ENCODE assay signal across 8 cellular contexts in the genomic region with DNA sequence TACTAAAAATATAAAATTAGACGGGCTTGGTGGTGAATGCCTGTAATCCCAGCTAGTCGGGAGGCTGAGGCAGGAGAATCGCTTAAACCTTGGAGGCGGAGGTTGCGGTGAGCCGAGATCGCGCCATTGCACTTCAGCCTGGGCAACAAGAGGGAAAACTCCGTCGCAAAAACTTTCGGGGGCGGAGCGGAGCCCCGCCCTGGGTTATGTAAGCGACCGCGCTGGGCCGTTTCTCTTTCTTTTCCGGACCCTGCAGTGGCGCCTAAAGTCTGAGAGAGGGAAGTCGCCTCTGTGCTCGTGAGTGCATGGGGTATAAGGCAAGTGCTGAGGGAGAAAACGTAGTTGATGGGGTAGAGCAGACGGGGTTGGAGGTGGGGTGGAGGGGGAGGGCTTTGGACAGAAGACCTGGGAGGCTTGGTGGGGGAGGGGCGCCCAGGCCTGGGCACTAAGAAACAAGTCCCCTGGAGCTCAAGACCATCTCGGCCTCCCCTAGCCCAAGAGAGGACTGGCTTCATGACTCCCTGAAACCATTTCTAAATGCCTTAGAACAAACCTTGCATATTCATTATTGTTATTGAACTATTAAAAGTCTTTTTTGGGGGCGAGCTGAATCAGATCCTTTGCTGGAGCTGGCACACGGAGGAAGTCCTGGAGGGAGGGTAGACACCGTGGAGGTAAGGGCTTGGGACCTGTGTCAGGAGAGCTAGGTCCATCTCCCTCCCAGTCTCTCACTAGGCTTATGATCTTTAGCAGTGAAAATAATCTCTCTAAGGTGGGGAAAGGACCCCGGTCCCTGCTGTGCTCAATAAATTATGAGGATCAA. TPM values are rescaled to one million over a fixed set of nuclear protein-coding genes. Genes with fewer than 3 reads are reported as not detected.
DNase-seq lines count a peak whose midpoint lies in the region; ATAC-seq, FAIRE-seq and TF ChIP-seq lines count a peak whose summit lies in the region.

No MANE protein-coding gene starts in this region.

- ATAC-seq in HG03196 (IDR thresholded peaks at IDR 0.05; ENCODE audit: unreplicated experiment): peak; percentile 37
- ATAC-seq in T-helper 17 cell: peak; percentile 62

- H3K27ac Mint-ChIP-seq in T-helper 17 cell (peak overlapping the region; percentile 97), astrocyte (ENCODE audit: unreplicated experiment) (peak overlapping the region; percentile 80)

- H3K4me3 Mint-ChIP-seq in T-helper 17 cell (peak overlapping the region; percentile 91), astrocyte (ENCODE audit: unreplicated experiment) (peak overlapping the region; percentile 99)

- H3K36me3 ChIP-seq in astrocyte (ENCODE audit: insufficient read depth, low read length) (no peaks in the 10 kb centered on the region), iPS DF 6.9 (ENCODE audit: control insufficient read depth, insufficient read depth, low read length) (no peaks in the 10 kb centered on the region), skeletal muscle tissue (ENCODE audit: control insufficient read depth in 3 of 3, insufficient read depth in 3 of 3, low read length in 3 of 3) (no peaks in the 10 kb centered on the region)

- no peaks in the 10 kb centered on the region for H3K9me3 ChIP-seq in T-helper 17 cell (ENCODE audit: control insufficient read depth, low read length, poor library complexity, severe bottlenecking)
- no peaks in the 10 kb centered on the region for H3K9me3 ChIP-seq in astrocyte (ENCODE audit: insufficient read depth, low read depth, low read length)
- H3K9me3 ChIP-seq in iPS DF 6.9 (ENCODE audit: control insufficient read depth, insufficient read depth, low read length): no peaks in the 10 kb centered on the region
- H3K9me3 ChIP-seq in skeletal muscle tissue (ENCODE audit: control insufficient read depth in 3 of 3, low read length in 3 of 3): no peaks in the 10 kb centered on the region

- no peak for TF ChIP-seq CTCF in astrocyte (IDR thresholded peaks at IDR 0.05; ENCODE audit: insufficient read depth, low read depth, low read length)

- no CpG with 5 or more reads among the region's 30 CpGs for WGBS in iPS DF 6.9 (ENCODE audit: insufficient coverage, insufficient read length)

- FAIRE-seq in astrocyte (lab: Jason Lieb, UNC): no peak

- peaks cover 34% of the 10 kb centered on the region for H4K20me1 ChIP-seq in astrocyte (ENCODE audit: insufficient read depth, low read length)

- peaks cover 26% of the 10 kb centered on the region for H3K4me1 ChIP-seq in astrocyte (ENCODE audit: insufficient read depth, low read length)
- 0 out of 2 replicates have a peak, but pooled peaks cover 1% of the 10 kb centered on the region for H3K4me1 ChIP-seq in iPS DF 6.9 (ENCODE audit: control insufficient read depth, insufficient read depth, low read length)
- peaks cover 24 to 51% (median 25%) of the 10 kb centered on the region in 3 donors for H3K4me1 ChIP-seq in skeletal muscle tissue (ENCODE audit: control insufficient read depth in 3 of 3, insufficient read depth in 3 of 3, low read length in 3 of 3)

- H3K9me3 Mint-ChIP-seq in astrocyte (ENCODE audit: unreplicated experiment): no peaks in the 10 kb centered on the region

- peak overlapping the region; percentile 97 for H3K4me2 ChIP-seq in astrocyte (ENCODE audit: low read length)

- H3K4me3 ChIP-seq in astrocyte (ENCODE audit: insufficient read depth, low read depth, low read length) (peak overlapping the region; percentile 93), iPS DF 6.9 (ENCODE audit: low read length) (peak overlapping the region; percentile 51; the same call in 1 of the 2 replicates), skeletal muscle tissue (ENCODE audit: low read length in 3 of 3) (peak overlapping the region; percentile 84 to 87 (median 86))

- H3K79me2 ChIP-seq in astrocyte (ENCODE audit: insufficient read depth, low read length): peaks cover 55% of the 10 kb centered on the region

- H3K4me1 Mint-ChIP-seq in T-helper 17 cell (peaks cover 58% of the 10 kb centered on the region), astrocyte (ENCODE audit: low read depth, unreplicated experiment) (peaks cover 27% of the 10 kb centered on the region)

- H3K27me3 ChIP-seq in astrocyte (ENCODE audit: insufficient read depth, low read length): no peaks in the 10 kb centered on the region
- H3K27me3 ChIP-seq in iPS DF 6.9 (ENCODE audit: control insufficient read depth, insufficient read depth, low read length): no peaks in the 10 kb centered on the region; the same call in 1 of the 2 replicates
- H3K27me3 ChIP-seq in skeletal muscle tissue (ENCODE audit: control insufficient read depth in 3 of 3, insufficient read depth in 3 of 3, low read length in 3 of 3): peaks cover 0 to 7% (median 0%) of the 10 kb centered on the region in 3 donors

- peak overlapping the region; percentile 99 for H2AFZ ChIP-seq in astrocyte (ENCODE audit: low read depth, low read length)

- peak; percentile 74 for DNase-seq in ELF-1 (ENCODE audit: low read depth, low spot score)
- peak; percentile 41 to 74 (median 65) for DNase-seq in T-helper 17 cell
- peak; percentile 25 for DNase-seq in astrocyte (ENCODE audit: low read depth)
- no peak for DNase-seq in iPS DF 6.9 (ENCODE audit: low read depth, low spot score)
- no peak for DNase-seq in NCI-H146 treated with DMSO at 0.1 percent for 48 hours (lab: John Stamatoyannopoulos, UW; ENCODE audit: unreplicated experiment)
- DNase-seq in NCI-H1417 (lab: John Stamatoyannopoulos, UW): no peak

- H3K27ac ChIP-seq in astrocyte (ENCODE audit: low read depth, low read length): peak overlapping the region; percentile 85
- H3K27ac ChIP-seq in iPS DF 6.9 (ENCODE audit: low read length): no peak overlapping the region
- peak overlapping the region; percentile 90 for H3K27ac ChIP-seq in skeletal muscle tissue (ENCODE audit: low read depth, low read length)

- no peaks in the 10 kb centered on the region for H3K36me3 Mint-ChIP-seq in T-helper 17 cell (ENCODE audit: low read depth)
- H3K36me3 Mint-ChIP-seq in astrocyte (ENCODE audit: low read depth, unreplicated experiment): no peaks in the 10 kb centered on the region

- H3K9ac ChIP-seq in astrocyte (ENCODE audit: low read length) (peak overlapping the region; percentile 93), skeletal muscle tissue (ENCODE audit: low read depth in 1 of 3, low read length in 3 of 3) (peak overlapping the region; percentile 91 to 94 (median 94))

- no peaks in the 10 kb centered on the region for H3K27me3 Mint-ChIP-seq in T-helper 17 cell
- no peaks in the 10 kb centered on the region for H3K27me3 Mint-ChIP-seq in astrocyte (ENCODE audit: low read depth, unreplicated experiment)

RNA-seq across cellular contexts. Expression of a gene that starts 2.7 kb away (rescaled TPM):
- 10 to 100 TPM; 11.2 to 11.5 TPM for total RNA-seq in T-helper 17 cell
- total RNA-seq in astrocyte: 70.0 and 70.6 TPM in 2 replicates
- total RNA-seq in skeletal muscle tissue: 5.2 TPM

RNA-seq across cellular contexts. Expression of a gene that starts 43.7 kb away (rescaled TPM):
- 1,000 to 10,000 TPM; 7,013 to 7,159 TPM for total RNA-seq in T-helper 17 cell
- 1,493 and 2,082 TPM in 2 replicates for total RNA-seq in astrocyte
- total RNA-seq in skeletal muscle tissue: 92.9 TPM

Comparison
In these comparisons a context has a peak if more than half of its experiments do, and no peak if none do; other contexts are left out.
1. DNase-seq: peak in ELF-1 (single experiment), T-helper 17 cell (3 of 3) and astrocyte (single experiment); none in iPS DF 6.9 (single experiment), NCI-H146 treated with DMSO at 0.1 percent for 48 hours (single experiment) and NCI-H1417 (0 of 3).
2. RNA of a gene that starts 43.7 kb away (total RNA-seq): 7,013 to 7,159 TPM in T-helper 17 cell and 1,493 to 2,082 TPM in astrocyte; 92.9 TPM in skeletal muscle tissue (single experiment); every median in the first group is over 10 times any median in the second.
3. Peak in every context shown above with its lines, with median percentiles within 50 percentile points of each other: H3K4me3 ChIP-seq.